ENCODE assay signal across 25 cellular contexts in the genomic region with DNA sequence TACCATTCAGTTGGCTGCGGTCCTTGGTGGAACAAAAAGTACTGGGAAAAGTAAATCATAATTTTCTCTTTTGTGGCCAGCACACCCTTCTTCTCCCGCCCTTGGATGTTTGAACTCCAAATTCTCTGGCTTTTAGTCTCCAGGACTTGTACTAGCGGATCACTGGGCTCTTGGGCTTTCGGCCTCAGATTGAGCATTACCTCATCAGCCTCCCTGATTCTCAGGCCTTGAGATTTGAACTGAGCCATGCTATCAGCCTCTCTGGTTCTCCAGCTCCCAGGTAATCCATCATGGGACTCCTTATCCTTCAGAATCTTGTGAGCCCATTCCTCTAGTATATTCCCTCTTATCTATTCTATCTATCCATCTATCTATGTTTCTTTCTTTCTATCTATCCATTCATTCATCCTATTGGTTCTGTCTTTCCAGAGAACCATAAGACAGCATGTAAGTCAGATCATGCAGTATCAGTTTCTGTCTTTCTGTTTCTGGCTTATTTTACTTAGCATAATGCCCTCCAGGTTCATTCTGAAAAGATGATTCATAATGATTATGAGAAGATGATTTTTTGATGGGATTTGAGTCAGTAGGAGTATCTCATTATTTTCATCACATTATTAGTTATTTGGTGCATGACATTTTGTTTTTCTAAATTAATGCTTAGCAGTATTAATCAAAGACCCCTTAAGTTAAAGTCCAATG.
A peak's percentile ranks its signal among the peaks of the same experiment; 100 is the strongest.
DNase-seq lines count a peak whose midpoint lies in the region; ATAC-seq and TF ChIP-seq lines count a peak whose summit lies in the region.
"Had no signal": no experiment of that assay in that cellular context is flagged by ENCODE, and none has a peak within 500 bp of the region (broad histone marks: within the 10 kb centered on the region; RNA-seq: fewer than 3 reads in every experiment).

No MANE protein-coding gene starts in this region.

- no peak overlapping the region for H3K4me3 ChIP-seq in GM23338
- H3K4me3 ChIP-seq: breast epithelium, coronary artery had no signal

- H3K4me1 ChIP-seq in GM23338 (ENCODE audit: insufficient read depth) = no peaks in the 10 kb centered on the region
- H3K4me1 ChIP-seq in foreskin keratinocyte = peaks cover 3% of the 10 kb centered on the region
- H3K4me1 ChIP-seq: breast epithelium had no signal

- H3K36me3 Mint-ChIP-seq in GM23338 (ENCODE audit: low read depth) = no peaks in the 10 kb centered on the region

- no peaks in the 10 kb centered on the region for H3K9me2 ChIP-seq in GM23338 (ENCODE audit: insufficient read depth)

- no peaks in the 10 kb centered on the region for H3F3A ChIP-seq in GM23338 (replicated peaks; ENCODE audit: low read depth)

- no peaks in the 10 kb centered on the region for H3K36me3 ChIP-seq in GM23338 (ENCODE audit: insufficient read depth)
- H3K36me3 ChIP-seq: breast epithelium, neutrophil had no signal

- no peaks in the 10 kb centered on the region for H3K4me1 Mint-ChIP-seq in GM23338
- H3K4me1 Mint-ChIP-seq: endodermal cell had no signal

- no peak overlapping the region for H3K4me3 Mint-ChIP-seq in GM23338
- H3K4me3 Mint-ChIP-seq: endodermal cell had no signal

- DNase-seq in GM23338 (ENCODE audit: low spot score) = no peak
- DNase-seq in foreskin keratinocyte = peak; percentile 49 to 79
- DNase-seq in AG20443 (ENCODE audit: low spot score) = no peak
- DNase-seq in DMS114 treated with DMSO at 0.1 percent for 48 hours (lab: John Stamatoyannopoulos, UW; ENCODE audit: unreplicated experiment) = no peak
- no peak for DNase-seq in NCI-H82 (lab: John Stamatoyannopoulos, UW)
- DNase-seq: activated CD4-positive, alpha-beta T cell treated with anti-CD3 and anti-CD28 coated beads for 1 hour; activated naive CD4-positive, alpha-beta T cell; activated T-cell treated with anti-CD3 and anti-CD28 coated beads, Interleukin-2, amount 50 U/mL, for 1 hour; amniotic stem cell; endodermal cell; glutamatergic neuron; NCI-H1092 treated with DMSO at 0.1 percent for 48 hours; NCI-H2029 treated with DMSO at 0.1 percent for 48 hours; NCI-H226; NCI-H748 treated with DMSO at 0.1 percent for 48 hours; OCI-M1; SHP77 had no signal

- no peaks in the 10 kb centered on the region for H4K20me1 ChIP-seq in GM23338 (replicated peaks; ENCODE audit: insufficient read depth)

- no peak for TF ChIP-seq CTCF in GM23338 (conservative IDR thresholded peaks at IDR 0.05; ENCODE audit: low read depth in 2 of 2)
- no peak for TF ChIP-seq CTCF in foreskin keratinocyte (conservative IDR thresholded peaks at IDR 0.05)

- H3K27ac ChIP-seq in GM23338 (ENCODE audit: low read depth) = no peak overlapping the region
- peak overlapping the region; percentile 72 for H3K27ac ChIP-seq in foreskin keratinocyte
- H3K27ac ChIP-seq: breast epithelium, C4-2B, coronary artery, HL-60, neutrophil had no signal

- H2AFZ ChIP-seq in GM23338 = 0 out of 2 replicates have a peak overlapping the region, but pooled peaks have one; percentile 11

- no peaks in the 10 kb centered on the region for H3K9me3 Mint-ChIP-seq in GM23338
- H3K9me3 Mint-ChIP-seq: endodermal cell had no signal

- H3K4me2 ChIP-seq in GM23338 = no peak overlapping the region

- H3K27ac Mint-ChIP-seq in GM23338 = no peak overlapping the region
- H3K27ac Mint-ChIP-seq: endodermal cell had no signal

- no peaks in the 10 kb centered on the region for H3K27me3 Mint-ChIP-seq in GM23338 (ENCODE audit: insufficient read depth, low read depth, poor library complexity)

- ATAC-seq in GM18519 (IDR thresholded peaks at IDR 0.05; ENCODE audit: low FRiP score, unreplicated experiment) = peak; percentile 89
- no peak for ATAC-seq in GM23338
- ATAC-seq in HG03469 (IDR thresholded peaks at IDR 0.05; ENCODE audit: unreplicated experiment) = peak; percentile 47
- peak; percentile 92 for ATAC-seq in foreskin keratinocyte
- ATAC-seq in HG02884 (IDR thresholded peaks at IDR 0.05; ENCODE audit: unreplicated experiment) = no peak

- no peaks in the 10 kb centered on the region for H3K79me2 ChIP-seq in GM23338 (replicated peaks; ENCODE audit: insufficient read depth)

- no peaks in the 10 kb centered on the region for H3K27me3 ChIP-seq in GM23338 (ENCODE audit: insufficient read depth)
- no peaks in the 10 kb centered on the region for H3K27me3 ChIP-seq in foreskin keratinocyte
- H3K27me3 ChIP-seq: breast epithelium, neutrophil had no signal

TF ChIP-seq in GM23338, 12 proteins besides CTCF, POLR2A, EP300 and RAD21 (continues in another document):
- TF ChIP-seq CREB1 (CRISPR knock-in tag; IDR thresholded peaks at IDR 0.05; ENCODE audit: low read depth) = no peak
- TF ChIP-seq POLR2AphosphoS5 (IDR thresholded peaks at IDR 0.05; ENCODE audit: low read depth) = no peak
- TF ChIP-seq EZH2phosphoT487 (IDR thresholded peaks at IDR 0.05; ENCODE audit: unreplicated experiment) = no peak
- no peak for TF ChIP-seq EZH2 (IDR thresholded peaks at IDR 0.05; ENCODE audit: low read depth, unreplicated experiment)
- TF ChIP-seq ZNF114 (CRISPR knock-in tag; IDR thresholded peaks at IDR 0.05) = no peak
- TF ChIP-seq, protein P1, sequence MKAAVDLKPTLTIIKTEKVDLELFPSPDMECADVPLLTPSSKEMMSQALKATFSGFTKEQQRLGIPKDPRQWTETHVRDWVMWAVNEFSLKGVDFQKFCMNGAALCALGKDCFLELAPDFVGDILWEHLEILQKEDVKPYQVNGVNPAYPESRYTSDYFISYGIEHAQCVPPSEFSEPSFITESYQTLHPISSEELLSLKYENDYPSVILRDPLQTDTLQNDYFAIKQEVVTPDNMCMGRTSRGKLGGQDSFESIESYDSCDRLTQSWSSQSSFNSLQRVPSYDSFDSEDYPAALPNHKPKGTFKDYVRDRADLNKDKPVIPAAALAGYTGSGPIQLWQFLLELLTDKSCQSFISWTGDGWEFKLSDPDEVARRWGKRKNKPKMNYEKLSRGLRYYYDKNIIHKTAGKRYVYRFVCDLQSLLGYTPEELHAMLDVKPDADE (IDR thresholded peaks at IDR 0.05) = no peak
- TF ChIP-seq STAT1 (IDR thresholded peaks at IDR 0.05; ENCODE audit: unreplicated experiment) = no peak
- TF ChIP-seq, protein P2, sequence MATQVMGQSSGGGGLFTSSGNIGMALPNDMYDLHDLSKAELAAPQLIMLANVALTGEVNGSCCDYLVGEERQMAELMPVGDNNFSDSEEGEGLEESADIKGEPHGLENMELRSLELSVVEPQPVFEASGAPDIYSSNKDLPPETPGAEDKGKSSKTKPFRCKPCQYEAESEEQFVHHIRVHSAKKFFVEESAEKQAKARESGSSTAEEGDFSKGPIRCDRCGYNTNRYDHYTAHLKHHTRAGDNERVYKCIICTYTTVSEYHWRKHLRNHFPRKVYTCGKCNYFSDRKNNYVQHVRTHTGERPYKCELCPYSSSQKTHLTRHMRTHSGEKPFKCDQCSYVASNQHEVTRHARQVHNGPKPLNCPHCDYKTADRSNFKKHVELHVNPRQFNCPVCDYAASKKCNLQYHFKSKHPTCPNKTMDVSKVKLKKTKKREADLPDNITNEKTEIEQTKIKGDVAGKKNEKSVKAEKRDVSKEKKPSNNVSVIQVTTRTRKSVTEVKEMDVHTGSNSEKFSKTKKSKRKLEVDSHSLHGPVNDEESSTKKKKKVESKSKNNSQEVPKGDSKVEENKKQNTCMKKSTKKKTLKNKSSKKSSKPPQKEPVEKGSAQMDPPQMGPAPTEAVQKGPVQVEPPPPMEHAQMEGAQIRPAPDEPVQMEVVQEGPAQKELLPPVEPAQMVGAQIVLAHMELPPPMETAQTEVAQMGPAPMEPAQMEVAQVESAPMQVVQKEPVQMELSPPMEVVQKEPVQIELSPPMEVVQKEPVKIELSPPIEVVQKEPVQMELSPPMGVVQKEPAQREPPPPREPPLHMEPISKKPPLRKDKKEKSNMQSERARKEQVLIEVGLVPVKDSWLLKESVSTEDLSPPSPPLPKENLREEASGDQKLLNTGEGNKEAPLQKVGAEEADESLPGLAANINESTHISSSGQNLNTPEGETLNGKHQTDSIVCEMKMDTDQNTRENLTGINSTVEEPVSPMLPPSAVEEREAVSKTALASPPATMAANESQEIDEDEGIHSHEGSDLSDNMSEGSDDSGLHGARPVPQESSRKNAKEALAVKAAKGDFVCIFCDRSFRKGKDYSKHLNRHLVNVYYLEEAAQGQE (IDR thresholded peaks at IDR 0.05; ENCODE audit: unreplicated experiment) = no peak
- no peak for TF ChIP-seq ZNF331 (CRISPR knock-in tag; IDR thresholded peaks at IDR 0.05; ENCODE audit: low read depth)
- no peak for TF ChIP-seq NANOG (IDR thresholded peaks at IDR 0.05; ENCODE audit: borderline replicate concordance)
- TF ChIP-seq JUNB (IDR thresholded peaks at IDR 0.05; ENCODE audit: unreplicated experiment) = no peak

Comparison
In these comparisons a context has a peak if more than half of its experiments do, and no peak if none do; other contexts are left out.
1. ATAC-seq: peak in GM18519 (single experiment), HG03469 (single experiment) and foreskin keratinocyte (single experiment); none in GM23338 (single experiment) and HG02884 (single experiment).
2. DNase-seq: peak in foreskin keratinocyte (2 of 2); none in GM23338 (single experiment), AG20443 (single experiment), DMS114 treated with DMSO at 0.1 percent for 48 hours (single experiment) and NCI-H82 (single experiment).